Comparison of ENCODE assay signal across 1 cellular context in the genomic region with DNA sequence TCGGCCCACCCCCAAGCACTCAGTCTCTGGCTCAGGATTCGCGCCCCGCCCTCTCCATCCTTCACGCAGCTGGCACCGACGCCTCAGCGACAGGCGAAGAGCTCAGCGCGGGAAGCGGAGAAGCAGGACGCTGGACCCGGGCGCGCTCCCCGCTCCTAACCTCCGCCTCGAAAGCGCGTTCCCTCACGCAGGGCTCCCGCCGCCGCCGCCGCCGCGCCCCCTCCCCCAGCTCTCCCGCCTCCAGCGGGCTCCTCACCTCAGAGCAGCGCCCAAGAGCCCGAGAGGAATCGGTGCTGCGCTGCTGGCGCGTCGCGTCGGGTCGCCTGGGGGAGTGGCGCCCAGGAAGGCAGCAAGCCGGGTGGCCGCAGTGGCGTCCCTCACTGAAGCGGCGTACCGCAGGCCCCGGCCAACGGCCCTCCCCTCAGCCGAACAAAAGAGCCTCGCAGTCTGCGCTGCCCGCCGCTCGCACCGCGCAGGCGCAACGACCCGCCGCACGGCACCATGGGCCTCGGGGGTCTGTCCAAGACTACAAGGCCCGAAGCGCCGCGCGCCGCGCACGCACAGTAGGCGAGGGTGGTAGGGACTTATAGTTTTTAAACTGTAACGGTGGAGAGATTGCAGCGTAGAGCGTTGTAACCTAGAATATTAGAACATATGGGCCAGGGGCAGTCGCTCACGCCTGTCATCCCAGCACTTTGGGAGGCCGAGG.
TF ChIP-seq lines count a peak whose summit lies in the region.

A gene (minus strand): TSS at position 467 of the 709 bp plus-strand sequence. CDS start 24,474 bp downstream, outside the sequence.

TF ChIP-seq in GM23338, 12 proteins besides CTCF, POLR2A, EP300 and RAD21 (continued from another document):
- TF ChIP-seq, protein P1, sequence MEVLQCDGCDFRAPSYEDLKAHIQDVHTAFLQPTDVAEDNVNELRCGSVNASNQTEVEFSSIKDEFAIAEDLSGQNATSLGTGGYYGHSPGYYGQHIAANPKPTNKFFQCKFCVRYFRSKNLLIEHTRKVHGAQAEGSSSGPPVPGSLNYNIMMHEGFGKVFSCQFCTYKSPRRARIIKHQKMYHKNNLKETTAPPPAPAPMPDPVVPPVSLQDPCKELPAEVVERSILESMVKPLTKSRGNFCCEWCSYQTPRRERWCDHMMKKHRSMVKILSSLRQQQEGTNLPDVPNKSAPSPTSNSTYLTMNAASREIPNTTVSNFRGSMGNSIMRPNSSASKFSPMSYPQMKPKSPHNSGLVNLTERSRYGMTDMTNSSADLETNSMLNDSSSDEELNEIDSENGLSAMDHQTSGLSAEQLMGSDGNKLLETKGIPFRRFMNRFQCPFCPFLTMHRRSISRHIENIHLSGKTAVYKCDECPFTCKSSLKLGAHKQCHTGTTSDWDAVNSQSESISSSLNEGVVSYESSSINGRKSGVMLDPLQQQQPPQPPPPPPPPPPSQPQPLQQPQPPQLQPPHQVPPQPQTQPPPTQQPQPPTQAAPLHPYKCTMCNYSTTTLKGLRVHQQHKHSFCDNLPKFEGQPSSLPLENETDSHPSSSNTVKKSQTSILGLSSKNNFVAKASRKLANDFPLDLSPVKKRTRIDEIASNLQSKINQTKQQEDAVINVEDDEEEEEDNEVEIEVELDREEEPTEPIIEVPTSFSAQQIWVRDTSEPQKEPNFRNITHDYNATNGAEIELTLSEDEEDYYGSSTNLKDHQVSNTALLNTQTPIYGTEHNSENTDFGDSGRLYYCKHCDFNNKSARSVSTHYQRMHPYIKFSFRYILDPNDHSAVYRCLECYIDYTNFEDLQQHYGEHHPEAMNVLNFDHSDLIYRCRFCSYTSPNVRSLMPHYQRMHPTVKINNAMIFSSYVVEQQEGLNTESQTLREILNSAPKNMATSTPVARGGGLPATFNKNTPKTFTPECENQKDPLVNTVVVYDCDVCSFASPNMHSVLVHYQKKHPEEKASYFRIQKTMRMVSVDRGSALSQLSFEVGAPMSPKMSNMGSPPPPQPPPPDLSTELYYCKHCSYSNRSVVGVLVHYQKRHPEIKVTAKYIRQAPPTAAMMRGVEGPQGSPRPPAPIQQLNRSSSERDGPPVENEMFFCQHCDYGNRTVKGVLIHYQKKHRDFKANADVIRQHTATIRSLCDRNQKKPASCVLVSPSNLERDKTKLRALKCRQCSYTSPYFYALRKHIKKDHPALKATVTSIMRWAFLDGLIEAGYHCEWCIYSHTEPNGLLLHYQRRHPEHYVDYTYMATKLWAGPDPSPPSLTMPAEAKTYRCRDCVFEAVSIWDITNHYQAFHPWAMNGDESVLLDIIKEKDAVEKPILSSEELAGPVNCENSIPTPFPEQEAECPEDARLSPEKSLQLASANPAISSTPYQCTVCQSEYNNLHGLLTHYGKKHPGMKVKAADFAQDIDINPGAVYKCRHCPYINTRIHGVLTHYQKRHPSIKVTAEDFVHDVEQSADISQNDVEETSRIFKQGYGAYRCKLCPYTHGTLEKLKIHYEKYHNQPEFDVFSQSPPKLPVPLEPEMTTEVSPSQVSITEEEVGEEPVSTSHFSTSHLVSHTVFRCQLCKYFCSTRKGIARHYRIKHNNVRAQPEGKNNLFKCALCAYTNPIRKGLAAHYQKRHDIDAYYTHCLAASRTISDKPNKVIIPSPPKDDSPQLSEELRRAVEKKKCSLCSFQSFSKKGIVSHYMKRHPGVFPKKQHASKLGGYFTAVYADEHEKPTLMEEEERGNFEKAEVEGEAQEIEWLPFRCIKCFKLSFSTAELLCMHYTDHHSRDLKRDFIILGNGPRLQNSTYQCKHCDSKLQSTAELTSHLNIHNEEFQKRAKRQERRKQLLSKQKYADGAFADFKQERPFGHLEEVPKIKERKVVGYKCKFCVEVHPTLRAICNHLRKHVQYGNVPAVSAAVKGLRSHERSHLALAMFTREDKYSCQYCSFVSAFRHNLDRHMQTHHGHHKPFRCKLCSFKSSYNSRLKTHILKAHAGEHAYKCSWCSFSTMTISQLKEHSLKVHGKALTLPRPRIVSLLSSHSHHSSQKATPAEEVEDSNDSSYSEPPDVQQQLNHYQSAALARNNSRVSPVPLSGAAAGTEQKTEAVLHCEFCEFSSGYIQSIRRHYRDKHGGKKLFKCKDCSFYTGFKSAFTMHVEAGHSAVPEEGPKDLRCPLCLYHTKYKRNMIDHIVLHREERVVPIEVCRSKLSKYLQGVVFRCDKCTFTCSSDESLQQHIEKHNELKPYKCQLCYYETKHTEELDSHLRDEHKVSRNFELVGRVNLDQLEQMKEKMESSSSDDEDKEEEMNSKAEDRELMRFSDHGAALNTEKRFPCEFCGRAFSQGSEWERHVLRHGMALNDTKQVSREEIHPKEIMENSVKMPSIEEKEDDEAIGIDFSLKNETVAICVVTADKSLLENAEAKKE (CRISPR knock-in tag; IDR thresholded peaks at IDR 0.05), result no peak
- TF ChIP-seq ZNF114 (CRISPR knock-in tag; IDR thresholded peaks at IDR 0.05), result no peak
- TF ChIP-seq, protein P2, sequence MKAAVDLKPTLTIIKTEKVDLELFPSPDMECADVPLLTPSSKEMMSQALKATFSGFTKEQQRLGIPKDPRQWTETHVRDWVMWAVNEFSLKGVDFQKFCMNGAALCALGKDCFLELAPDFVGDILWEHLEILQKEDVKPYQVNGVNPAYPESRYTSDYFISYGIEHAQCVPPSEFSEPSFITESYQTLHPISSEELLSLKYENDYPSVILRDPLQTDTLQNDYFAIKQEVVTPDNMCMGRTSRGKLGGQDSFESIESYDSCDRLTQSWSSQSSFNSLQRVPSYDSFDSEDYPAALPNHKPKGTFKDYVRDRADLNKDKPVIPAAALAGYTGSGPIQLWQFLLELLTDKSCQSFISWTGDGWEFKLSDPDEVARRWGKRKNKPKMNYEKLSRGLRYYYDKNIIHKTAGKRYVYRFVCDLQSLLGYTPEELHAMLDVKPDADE (IDR thresholded peaks at IDR 0.05), result peak; percentile 97
- no peak for TF ChIP-seq STAT1 (IDR thresholded peaks at IDR 0.05; ENCODE audit: unreplicated experiment)
